Comparison of ENCODE assay signal across 8 cellular contexts in the genomic region with DNA sequence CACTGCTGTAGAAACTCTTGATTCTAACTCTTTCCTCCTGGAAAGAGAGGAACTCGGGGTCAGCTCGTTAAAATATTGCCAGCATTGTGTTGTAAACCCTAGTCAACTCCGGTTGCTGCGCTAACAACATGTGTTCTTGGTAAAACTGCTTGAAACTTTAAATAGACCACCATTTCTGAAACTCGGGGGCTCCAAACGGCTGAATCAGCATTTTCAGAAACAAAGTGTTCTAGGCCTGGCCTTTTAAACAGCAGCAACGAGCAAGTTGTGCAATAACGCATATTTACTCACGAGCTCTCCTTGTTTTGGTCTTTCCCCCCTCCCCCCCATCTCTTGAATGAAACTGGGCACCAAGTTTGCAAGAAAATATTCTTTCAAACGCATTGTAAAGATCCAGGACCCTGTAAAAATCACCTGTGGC. TPM values are rescaled to one million over a fixed set of nuclear protein-coding genes. Genes with fewer than 3 reads are reported as not detected.
DNase-seq lines count a peak whose midpoint lies in the region; ATAC-seq and TF ChIP-seq lines count a peak whose summit lies in the region.

No MANE protein-coding gene starts in this region.

- no peaks in the 10 kb centered on the region for H3K27me3 ChIP-seq in HAP-1 (ENCODE audit: low read depth)

- H3K36me3 ChIP-seq in HAP-1 (replicated peaks) (peaks cover 2% of the 10 kb centered on the region; the same call in 1 of the 2 replicates), SK-N-MC (ENCODE audit: insufficient read depth, low read length) (peaks cover 39% of the 10 kb centered on the region)

- in situ Hi-C loops in HAP-1 (cut with MboI; ENCODE audit: low sequenced_read_pairs): no loop called here

- TF ChIP-seq CTCF in fibroblast of the aortic adventitia (IDR thresholded peaks at IDR 0.05; ENCODE audit: insufficient read depth, low read length) (no peak), retinal pigment epithelial cell (conservative IDR thresholded peaks at IDR 0.05; ENCODE audit: low read depth, low read length) (no peak)

- H3K9me3 ChIP-seq in HAP-1 (peaks cover 5% of the 10 kb centered on the region), SK-N-MC (ENCODE audit: low read depth, low read length) (0 out of 2 replicates have a peak, but pooled peaks cover 6% of the 10 kb centered on the region)

- intact Hi-C loops in left colon (cut with DNase I, micrococcal nuclease): no loop called here

- peak overlapping the region; percentile 98 for H3K27ac ChIP-seq in SK-N-MC

- H3K9ac ChIP-seq in SK-N-MC (ENCODE audit: insufficient read length): peak overlapping the region; percentile 91

- DNase-seq in HAP-1 (ENCODE audit: low spot score in 2 of 2) (peak; percentile 15 to 24), SK-N-MC (ENCODE audit: low read depth, low spot score) (no peak), fibroblast of the aortic adventitia (ENCODE audit: low read depth) (peak; percentile 63), retinal pigment epithelial cell (ENCODE audit: low read depth) (no peak), NCI-H526 (lab: John Stamatoyannopoulos, UW) (no peak), left colon (no peak), T-helper 9 cell (no peak), kidney glomerular epithelial cell (lab: John Stamatoyannopoulos, UW) (no peak)

- H3K4me1 ChIP-seq in HAP-1: peaks cover 13% of the 10 kb centered on the region

- H3K4me3 ChIP-seq in HAP-1 (peak overlapping the region; percentile 60), SK-N-MC (peak overlapping the region; percentile 96), fibroblast of the aortic adventitia (ENCODE audit: low read depth, low read length) (peak overlapping the region; percentile 72), retinal pigment epithelial cell (ENCODE audit: low read length) (peak overlapping the region; percentile 85)

- no peak for ATAC-seq in left colon

RNA-seq across cellular contexts. Expression of gene GRB10, which starts 9.2 kb away (rescaled TPM):
- 20.1 and 39.1 TPM in 2 replicates for total RNA-seq in fibroblast of the aortic adventitia (ENCODE audit: low replicate concordance)
- total RNA-seq in left colon: 10 to 100 TPM; 13.8 to 16.1 TPM

Comparison
In these comparisons a context has a peak if more than half of its experiments do, and no peak if none do; other contexts are left out.
1. DNase-seq: peak in HAP-1 (2 of 2) and fibroblast of the aortic adventitia (single experiment); none in SK-N-MC (single experiment), retinal pigment epithelial cell (single experiment), NCI-H526 (0 of 2), left colon (0 of 2), T-helper 9 cell (single experiment) and kidney glomerular epithelial cell (single experiment).
2. Peak in every context shown above with its lines, with median percentiles within 50 percentile points of each other: H3K4me3 ChIP-seq.